ENCODE assay signal across 10 cellular contexts in the genomic region with DNA sequence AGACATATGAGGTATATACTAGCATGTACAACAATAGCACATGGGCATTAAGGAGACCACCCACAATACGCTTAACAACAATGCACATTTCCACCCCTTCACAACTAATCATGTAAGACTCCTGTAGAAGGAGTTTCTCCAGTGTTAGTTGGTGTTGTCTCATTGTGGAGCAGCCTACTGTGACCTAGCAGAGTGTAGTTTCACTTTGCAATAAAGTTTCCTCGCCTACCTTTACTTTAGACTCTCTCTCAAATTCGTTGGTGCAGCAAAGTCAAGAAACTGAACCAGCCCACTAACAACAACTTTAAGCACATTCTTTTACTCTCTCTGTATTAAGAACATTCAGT.
DNase-seq lines count a peak whose midpoint lies in the region; ATAC-seq and TF ChIP-seq lines count a peak whose summit lies in the region.
"Had no signal": no experiment of that assay in that cellular context is flagged by ENCODE, and none has a peak within 500 bp of the region (broad histone marks: within the 10 kb centered on the region; RNA-seq: fewer than 3 reads in every experiment).

No MANE protein-coding gene starts in this region.

- peak overlapping the region; percentile 79 for H3K27ac Mint-ChIP-seq in activated CD4-positive, alpha-beta memory T cell treated with anti-CD3 and anti-CD28 coated beads for 36 hours
- no peak overlapping the region for H3K27ac Mint-ChIP-seq in progenitor cell of endocrine pancreas

- peak overlapping the region; percentile 68 for H3K4me3 Mint-ChIP-seq in activated CD4-positive, alpha-beta memory T cell treated with anti-CD3 and anti-CD28 coated beads for 36 hours
- no peak overlapping the region for H3K4me3 Mint-ChIP-seq in progenitor cell of endocrine pancreas (ENCODE audit: low read depth)

- TF ChIP-seq CTCF in GM06990 (IDR thresholded peaks at IDR 0.05; ENCODE audit: insufficient read depth, low read length, poor library complexity, severe bottlenecking) = no peak
- TF ChIP-seq CTCF in progenitor cell of endocrine pancreas (IDR thresholded peaks at IDR 0.05; ENCODE audit: unreplicated experiment) = no peak

- H3K4me3 ChIP-seq in GM06990 (replicated peaks; ENCODE audit: low read depth, low read length) = peak overlapping the region; percentile 16
- H3K4me3 ChIP-seq: esophagus squamous epithelium had no signal

- CTCF ChIA-PET in activated CD4-positive, alpha-beta memory T cell treated with anti-CD3 and anti-CD28 coated beads for 36 hours (lab: Charles Lee) = no interaction called here

- peak; percentile 44 for ATAC-seq in GM19043 (IDR thresholded peaks at IDR 0.05; ENCODE audit: low read depth, unreplicated experiment)
- peak; percentile 53 for ATAC-seq in HG02981 (IDR thresholded peaks at IDR 0.05; ENCODE audit: unreplicated experiment)

- peaks cover 5% of the 10 kb centered on the region for H3K27me3 Mint-ChIP-seq in activated CD4-positive, alpha-beta memory T cell treated with anti-CD3 and anti-CD28 coated beads for 36 hours
- H3K27me3 Mint-ChIP-seq in progenitor cell of endocrine pancreas = no peaks in the 10 kb centered on the region

- POLR2A ChIA-PET in activated CD4-positive, alpha-beta memory T cell treated with anti-CD3 and anti-CD28 coated beads for 36 hours (lab: Charles Lee) = no interaction called here

- H3K36me3 Mint-ChIP-seq in activated CD4-positive, alpha-beta memory T cell treated with anti-CD3 and anti-CD28 coated beads for 36 hours = peaks cover 6% of the 10 kb centered on the region
- H3K36me3 Mint-ChIP-seq in progenitor cell of endocrine pancreas (ENCODE audit: insufficient read depth) = no peaks in the 10 kb centered on the region

- DNase-seq in GM06990 (ENCODE audit: extremely low read depth, insufficient read length) (no peak), NCI-H1417 (lab: John Stamatoyannopoulos, UW) (no peak), progenitor cell of endocrine pancreas (ENCODE audit: low spot score, unreplicated experiment) (no peak), NCI-H2227 (lab: John Stamatoyannopoulos, UW; ENCODE audit: unreplicated experiment) (no peak), KBM-7 (no peak)
- DNase-seq in activated CD4-positive, alpha-beta memory T cell treated with anti-CD3 and anti-CD28 coated beads for 36 hours = no peak
- DNase-seq: esophagus squamous epithelium, NCI-H226 had no signal

- intact Hi-C loops in activated CD4-positive, alpha-beta memory T cell treated with anti-CD3 and anti-CD28 coated beads for 36 hours (cut with micrococcal nuclease) = loop anchor here (1.0 to 2.0 kb wide), 2 partner anchors 16 to 93 kb away; no protein-coding TSS in a partner anchor

- peaks cover 46% of the 10 kb centered on the region for H3K4me1 Mint-ChIP-seq in activated CD4-positive, alpha-beta memory T cell treated with anti-CD3 and anti-CD28 coated beads for 36 hours (ENCODE audit: low read depth)
- H3K4me1 Mint-ChIP-seq in progenitor cell of endocrine pancreas (ENCODE audit: low read depth) = peaks cover 1% of the 10 kb centered on the region

- peaks cover 5% of the 10 kb centered on the region for H3K9me3 Mint-ChIP-seq in activated CD4-positive, alpha-beta memory T cell treated with anti-CD3 and anti-CD28 coated beads for 36 hours
- no peaks in the 10 kb centered on the region for H3K9me3 Mint-ChIP-seq in progenitor cell of endocrine pancreas (ENCODE audit: low read depth)

- H3K36me3 ChIP-seq in GM06990 (ENCODE audit: control insufficient read depth, insufficient read depth, low read length) = no peaks in the 10 kb centered on the region
- H3K36me3 ChIP-seq: esophagus squamous epithelium had no signal

- in situ Hi-C loops in KBM-7 (cut with MboI; ENCODE audit: low pct_unique_long_range_greater_than_20kb, low sequenced_read_pairs) = no loop called here

- H3K27me3 ChIP-seq in GM06990 (replicated peaks; ENCODE audit: control insufficient read depth, insufficient read depth, low read length) = no peaks in the 10 kb centered on the region
- H3K27me3 ChIP-seq: esophagus squamous epithelium had no signal
